ENCODE assay signal across 33 cellular contexts in genomic region chr3:130976706-130977105, GRCh38.
"Had no signal": no experiment of that assay in that cellular context is flagged by ENCODE, and none has a peak within 500 bp of the region (broad histone marks: within the 10 kb centered on the region; RNA-seq: fewer than 3 reads in every experiment).

No MANE protein-coding gene starts in this region.

- H3K4me1 Mint-ChIP-seq: activated naive CD4-positive, alpha-beta T cell treated with anti-CD3 and anti-CD28 coated beads, Interleukin-2, amount 50 U/mL, for 24 hours; activated naive CD8-positive, alpha-beta T cell treated with anti-CD3 and anti-CD28 coated beads, Interleukin-2, amount 50 U/mL, for 24 hours; central memory CD8-positive, alpha-beta T cell; immature natural killer cell; stimulated activated memory B cell treated with anti-CD40 and anti-IgM and Interleukin-4, amounts not matched to agents 10 μg/mL and 1 μg/mL and 100 μg/mL, for 72 hours; stimulated activated naive CD8-positive, alpha-beta T cell treated with anti-CD3 and anti-CD28 coated beads, Interleukin-15, amount 100 ng/mL, for 72 hours had no signal

- H3K27me3 ChIP-seq: breast epithelium, colonic mucosa, gastrocnemius medialis, pancreas, uterus had no signal

- H3K4me3 ChIP-seq: breast epithelium, colonic mucosa, gastrocnemius medialis, mucosa of descending colon, pancreas, prostate gland, smooth muscle cell, uterus had no signal

- H3K4me1 ChIP-seq: breast epithelium, colonic mucosa, gastrocnemius medialis, pancreas, prostate gland, uterus had no signal

- H3K36me3 ChIP-seq: breast epithelium, colonic mucosa, prostate gland, uterus had no signal

- H3K9me3 Mint-ChIP-seq: activated naive CD4-positive, alpha-beta T cell treated with anti-CD3 and anti-CD28 coated beads, Interleukin-2, amount 50 U/mL, for 24 hours; activated naive CD8-positive, alpha-beta T cell treated with anti-CD3 and anti-CD28 coated beads, Interleukin-2, amount 50 U/mL, for 24 hours; central memory CD8-positive, alpha-beta T cell; immature natural killer cell; natural killer cell treated with Interleukin-12 subunit alpha and Interleukin-12 subunit beta and Interleukin-15 and Interleukin-18, amount 100 ng/mL, for 72 hours; stimulated activated memory B cell treated with anti-CD40 and anti-IgM and Interleukin-4, amounts not matched to agents 10 μg/mL and 1 μg/mL and 100 μg/mL, for 72 hours; stimulated activated naive CD8-positive, alpha-beta T cell treated with anti-CD3 and anti-CD28 coated beads, Interleukin-15, amount 100 ng/mL, for 72 hours; type B pancreatic cell had no signal

- ATAC-seq: activated CD4-positive, CD25-positive, alpha-beta regulatory T cell treated with anti-CD3 and anti-CD28 coated beads, Interleukin-2, amount 50 U/mL, for 24 hours; activated naive CD8-positive, alpha-beta T cell treated with anti-CD3 and anti-CD28 coated beads, Interleukin-2, amount 50 U/mL, for 24 hours; gastrocnemius medialis; mucosa of descending colon; natural killer cell treated with Interleukin-12 subunit alpha and Interleukin-12 subunit beta and Interleukin-15 and Interleukin-18, amount 100 ng/mL, for 72 hours; pancreas; stimulated activated memory B cell treated with anti-CD40 and anti-IgM and Interleukin-4, amounts not matched to agents 10 μg/mL and 1 μg/mL and 100 μg/mL, for 72 hours; stimulated activated naive CD8-positive, alpha-beta T cell treated with anti-CD3 and anti-CD28 coated beads, Interleukin-15, amount 100 ng/mL, for 72 hours had no signal

- H3K27ac Mint-ChIP-seq: activated naive CD4-positive, alpha-beta T cell treated with anti-CD3 and anti-CD28 coated beads, Interleukin-2, amount 50 U/mL, for 24 hours; activated naive CD8-positive, alpha-beta T cell treated with anti-CD3 and anti-CD28 coated beads, Interleukin-2, amount 50 U/mL, for 24 hours; natural killer cell treated with Interleukin-12 subunit alpha and Interleukin-12 subunit beta and Interleukin-15 and Interleukin-18, amount 100 ng/mL, for 72 hours; stimulated activated naive CD8-positive, alpha-beta T cell treated with anti-CD3 and anti-CD28 coated beads, Interleukin-15, amount 100 ng/mL, for 72 hours; type B pancreatic cell had no signal

- H3K27me3 Mint-ChIP-seq: activated naive CD4-positive, alpha-beta T cell treated with anti-CD3 and anti-CD28 coated beads, Interleukin-2, amount 50 U/mL, for 24 hours; activated naive CD8-positive, alpha-beta T cell treated with anti-CD3 and anti-CD28 coated beads, Interleukin-2, amount 50 U/mL, for 24 hours; central memory CD8-positive, alpha-beta T cell; natural killer cell treated with Interleukin-12 subunit alpha and Interleukin-12 subunit beta and Interleukin-15 and Interleukin-18, amount 100 ng/mL, for 72 hours; stimulated activated memory B cell treated with anti-CD40 and anti-IgM and Interleukin-4, amounts not matched to agents 10 μg/mL and 1 μg/mL and 100 μg/mL, for 72 hours; stimulated activated naive CD8-positive, alpha-beta T cell treated with anti-CD3 and anti-CD28 coated beads, Interleukin-15, amount 100 ng/mL, for 72 hours; type B pancreatic cell had no signal

- DNase-seq: activated CD4-positive, alpha-beta T cell treated with anti-CD3 and anti-CD28 coated beads for 48 hours; activated CD4-positive, alpha-beta T cell treated with anti-CD3 and anti-CD28 coated beads, Interleukin-2, amount 50 U/mL, for 48 hours; activated CD8-positive, alpha-beta memory T cell treated with anti-CD3 and anti-CD28 coated beads for 24 hours; activated gamma-delta T cell; activated naive CD8-positive, alpha-beta T cell treated with anti-CD3 and anti-CD28 coated beads, Interleukin-2, amount 50 U/mL, for 24 hours; activated T-cell treated with anti-CD3 and anti-CD28 coated beads, Interleukin-2, amount 50 U/mL, for 1 hour; amygdala; colonic mucosa; effector CD8-positive, alpha-beta T cell; gastrocnemius medialis; glutamatergic neuron; hypothalamus; immature natural killer cell; kidney; mucosa of descending colon; pancreas; retina; stimulated activated CD4-positive, alpha-beta T cell treated with anti-CD3 and anti-CD28 coated beads, Interleukin-1b, Interleukin-23, amount 100 ng/mL, for 48 hours; stimulated activated CD4-positive, alpha-beta T cell treated with anti-CD3 and anti-CD28 coated beads, Interleukin-4, amount 100 ng/mL, for 4 hours; stimulated activated CD8-positive, alpha-beta memory T cell treated with anti-CD3 and anti-CD28 coated beads, Interleukin-4, amount 100 ng/mL, for 48 hours; stimulated activated naive CD8-positive, alpha-beta T cell treated with anti-CD3 and anti-CD28 coated beads, Interleukin-15, amount 100 ng/mL, for 72 hours; T-helper 1 cell; uterus had no signal

- H3K27ac ChIP-seq: breast epithelium, colonic mucosa, gastrocnemius medialis, pancreas, prostate gland, VCaP had no signal

- H3K4me3 Mint-ChIP-seq: activated naive CD4-positive, alpha-beta T cell treated with anti-CD3 and anti-CD28 coated beads, Interleukin-2, amount 50 U/mL, for 24 hours; activated naive CD8-positive, alpha-beta T cell treated with anti-CD3 and anti-CD28 coated beads, Interleukin-2, amount 50 U/mL, for 24 hours; central memory CD8-positive, alpha-beta T cell; immature natural killer cell; natural killer cell treated with Interleukin-12 subunit alpha and Interleukin-12 subunit beta and Interleukin-15 and Interleukin-18, amount 100 ng/mL, for 72 hours; stimulated activated memory B cell treated with anti-CD40 and anti-IgM and Interleukin-4, amounts not matched to agents 10 μg/mL and 1 μg/mL and 100 μg/mL, for 72 hours; stimulated activated naive CD8-positive, alpha-beta T cell treated with anti-CD3 and anti-CD28 coated beads, Interleukin-15, amount 100 ng/mL, for 72 hours; type B pancreatic cell had no signal

- H3K9me3 ChIP-seq: breast epithelium, colonic mucosa, gastrocnemius medialis, mucosa of descending colon, pancreas, prostate gland, uterus had no signal
